Comparison of ENCODE assay signal across 1 cellular context in genomic region chr12:69330475-69331473, GRCh38.
TF ChIP-seq lines count a peak whose summit lies in the region.

No MANE protein-coding gene starts in this region.

TF ChIP-seq in H1, 55 proteins besides CTCF, POLR2A, EP300 and RAD21 (continued from another document):
- TF ChIP-seq SUZ12 (IDR thresholded peaks at IDR 0.05; ENCODE audit: low read length) (no peak), RBBP5 (IDR thresholded peaks at IDR 0.05; ENCODE audit: borderline replicate concordance, low read depth, low read length) (peak; percentile 48; the same call in 1 of the 2 replicates), TEAD4 (IDR thresholded peaks at IDR 0.05; ENCODE audit: low read depth, low read length) (no peak), BCL11A (IDR thresholded peaks at IDR 0.05; ENCODE audit: low read depth in 2 of 2, low read length in 2 of 2) (no peak), TAF1 (IDR thresholded peaks at IDR 0.05; ENCODE audit: low read depth, low read length) (0 out of 2 replicates have a peak, but pooled peaks have one; percentile 41)
